Comparison of ENCODE assay signal across 8 cellular contexts in the genomic region with DNA sequence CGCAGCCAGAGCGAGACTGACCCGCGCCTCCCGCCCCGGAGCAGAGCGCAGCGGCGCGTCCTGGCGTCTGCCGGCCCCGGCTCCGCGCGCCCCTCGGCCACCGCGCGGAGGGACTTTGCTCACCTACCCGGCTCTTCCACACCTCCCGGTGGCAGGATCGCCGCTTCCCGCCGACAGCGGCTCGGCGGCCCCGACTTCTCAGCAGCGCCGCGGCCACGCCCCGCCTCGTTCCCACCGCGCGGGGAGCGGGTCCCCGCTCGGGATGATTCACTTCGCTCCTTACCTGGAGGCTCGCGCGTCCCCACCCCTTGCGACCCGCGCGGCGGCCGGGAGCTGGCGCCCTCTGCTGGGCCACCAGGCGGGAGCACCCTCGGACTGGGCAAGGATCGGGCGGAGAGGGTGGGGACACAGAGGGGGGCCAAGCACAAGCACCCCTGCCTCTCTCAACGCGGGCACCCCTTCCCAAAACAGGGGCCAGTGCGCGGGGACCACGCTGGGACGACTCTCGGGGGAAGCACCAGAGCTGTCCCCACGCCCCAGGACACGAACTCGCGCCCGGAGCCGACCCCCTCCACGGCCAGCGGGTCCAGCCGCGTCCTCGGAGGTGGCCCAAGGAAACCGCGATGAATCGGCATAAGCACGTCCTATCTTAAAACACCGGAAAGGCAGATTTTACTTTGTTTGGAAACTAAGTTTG.
A peak's percentile ranks its signal among the peaks of the same experiment; 100 is the strongest.
DNase-seq lines count a peak whose midpoint lies in the region; ATAC-seq and TF ChIP-seq lines count a peak whose summit lies in the region.

No MANE protein-coding gene starts in this region.

- TF ChIP-seq CTCF in BJ (IDR thresholded peaks at IDR 0.05; ENCODE audit: insufficient read depth, low read depth, low read length) = peak; percentile 87

- peak; percentile 88 for ATAC-seq in HG03432 (IDR thresholded peaks at IDR 0.05; ENCODE audit: unreplicated experiment)

- DNase-seq in BJ (ENCODE audit: low read depth) (no peak), GM19240 (ENCODE audit: insufficient read length, low spot score) (peak; percentile 71), NCI-H82 treated with DMSO at 0.1 percent for 48 hours (lab: John Stamatoyannopoulos, UW; ENCODE audit: unreplicated experiment) (peak; percentile 0), epidermal melanocyte (ENCODE audit: insufficient read length, low spot score) (peak; percentile 86)
- DNase-seq in activated CD8-positive, alpha-beta memory T cell treated with anti-CD3 and anti-CD28 coated beads, Interleukin-2, amount 50 U/mL, for 24 hours (ENCODE audit: extremely low read depth) = peak; percentile 64
- DNase-seq in stimulated activated CD8-positive, alpha-beta memory T cell treated with anti-CD3 and anti-CD28 coated beads, Interleukin-4, amount 100 ng/mL, for 48 hours = peak; percentile 91

- no peaks in the 10 kb centered on the region for H3K9me3 ChIP-seq in muscle layer of colon (ENCODE audit: low read length)

- H3K4me3 ChIP-seq in BJ (ENCODE audit: low read depth, low read length) (peak overlapping the region; percentile 71), muscle layer of colon (ENCODE audit: low read depth in 1 of 2, low read length in 2 of 2) (peak overlapping the region; percentile 96)

- peak overlapping the region; percentile 99 for H3K9ac ChIP-seq in muscle layer of colon (ENCODE audit: low read length)

- CTCF ChIA-PET in BJ (lab: Yijun Ruan, JAX) = interaction anchor here (0.6 to 1.9 kb wide), 18 partner anchors 10 to 214 kb away, joined by 3 to 14 read pairs (median 4); no protein-coding TSS in a partner anchor

- peaks cover 9% of the 10 kb centered on the region for H3K27me3 ChIP-seq in BJ (ENCODE audit: control insufficient read depth, insufficient read depth, low read length)
- no peaks in the 10 kb centered on the region for H3K27me3 ChIP-seq in muscle layer of colon (ENCODE audit: control insufficient read depth in 1 of 2, insufficient read depth in 2 of 2, low read length in 2 of 2)

- POLR2A ChIA-PET in BJ (lab: Charles Lee) = no interaction called here

- peak overlapping the region; percentile 92 for H3K27ac ChIP-seq in muscle layer of colon (ENCODE audit: low read depth, low read length)

- no peaks in the 10 kb centered on the region for H3K36me3 ChIP-seq in BJ (ENCODE audit: control insufficient read depth, insufficient read depth, low read length)
- H3K36me3 ChIP-seq in muscle layer of colon (ENCODE audit: insufficient read depth, low read length) = peaks cover 5% of the 10 kb centered on the region

- peaks cover 31% of the 10 kb centered on the region for H3K4me1 ChIP-seq in muscle layer of colon (ENCODE audit: insufficient read depth, low read length)
